ENCODE assay signal across 28 cellular contexts in genomic region chr14:100432652-100433427, GRCh38.
"Had no signal": no experiment of that assay in that cellular context is flagged by ENCODE, and none has a peak within 500 bp of the region (broad histone marks: within the 10 kb centered on the region; RNA-seq: fewer than 3 reads in every experiment).

No MANE protein-coding gene starts in this region.

- H3K36me3 Mint-ChIP-seq: activated CD8-positive, alpha-beta memory T cell treated with anti-CD3 and anti-CD28 coated beads, Interleukin-2, amount 10 ng/mL, durations not matched to agents 7 days and 5 days; activated naive CD8-positive, alpha-beta T cell treated with anti-CD3 and anti-CD28 coated beads, Interleukin-2, amount 10 ng/mL, durations not matched to agents 7 days and 5 days; natural killer cell treated with Interleukin-12 subunit alpha and Interleukin-12 subunit beta and Interleukin-15 and Interleukin-18, amount 100 ng/mL, for 72 hours; stimulated activated effector memory CD8-positive, alpha-beta T cell treated with anti-CD3 and anti-CD28 coated beads, Interleukin-12 subunit alpha, Interleukin-12 subunit beta, amount 100 ng/mL, for 72 hours had no signal

- H3K27ac ChIP-seq: heart left ventricle, lower lobe of right lung, right lobe of liver, thoracic aorta had no signal

- H3K9me3 Mint-ChIP-seq: activated naive CD8-positive, alpha-beta T cell treated with anti-CD3 and anti-CD28 coated beads, Interleukin-2, amount 10 ng/mL, durations not matched to agents 7 days and 5 days; activated T-cell treated with anti-CD3 and anti-CD28 coated beads, Interleukin-2, amount 50 U/mL, for 72 hours; effector memory CD8-positive, alpha-beta T cell; natural killer cell treated with Interleukin-12 subunit alpha and Interleukin-12 subunit beta and Interleukin-15 and Interleukin-18, amount 100 ng/mL, for 72 hours; stimulated activated effector memory CD8-positive, alpha-beta T cell treated with anti-CD3 and anti-CD28 coated beads, Interleukin-12 subunit alpha, Interleukin-12 subunit beta, amount 100 ng/mL, for 72 hours; stimulated activated naive CD8-positive, alpha-beta T cell treated with anti-CD3 and anti-CD28 coated beads, Interleukin-15, Interleukin-2, amounts not matched to agents 100 ng/mL and 50 ng/mL, for 24 hours had no signal

- H3K4me3 ChIP-seq: heart left ventricle, left lung, lower lobe of right lung, mucosa of descending colon, right lobe of liver, thoracic aorta had no signal

- FAIRE-seq: astrocyte, endothelial cell of umbilical vein, urothelium cell line had no signal

- ATAC-seq: activated CD4-positive, alpha-beta T cell treated with anti-CD3 and anti-CD28 coated beads for 36 hours; activated CD8-positive, alpha-beta memory T cell treated with anti-CD3 and anti-CD28 coated beads, Interleukin-2, amount 10 ng/mL, durations not matched to agents 7 days and 5 days; activated CD8-positive, alpha-beta T cell treated with anti-CD3 and anti-CD28 coated beads, Interleukin-2, amount 10 ng/mL, durations not matched to agents 7 days and 5 days; activated T-cell treated with anti-CD3 and anti-CD28 coated beads, Interleukin-2, amount 50 U/mL, for 72 hours; effector memory CD8-positive, alpha-beta T cell; heart left ventricle; left lung; lower lobe of right lung; mucosa of descending colon; natural killer cell treated with Interleukin-12 subunit alpha and Interleukin-12 subunit beta and Interleukin-15 and Interleukin-18, amount 100 ng/mL, for 72 hours; right lobe of liver; stimulated activated effector memory CD8-positive, alpha-beta T cell treated with anti-CD3 and anti-CD28 coated beads, Interleukin-12 subunit alpha, Interleukin-12 subunit beta, amount 100 ng/mL, for 72 hours had no signal

- H3K36me3 ChIP-seq: heart left ventricle, left lung, lower lobe of right lung, right lobe of liver had no signal

- H3K27ac Mint-ChIP-seq: activated CD4-positive, alpha-beta T cell treated with anti-CD3 and anti-CD28 coated beads for 36 hours; activated CD8-positive, alpha-beta memory T cell treated with anti-CD3 and anti-CD28 coated beads, Interleukin-2, amount 10 ng/mL, durations not matched to agents 7 days and 5 days; activated CD8-positive, alpha-beta T cell treated with anti-CD3 and anti-CD28 coated beads, Interleukin-2, amount 10 ng/mL, durations not matched to agents 7 days and 5 days; activated naive CD8-positive, alpha-beta T cell treated with anti-CD3 and anti-CD28 coated beads, Interleukin-2, amount 10 ng/mL, durations not matched to agents 7 days and 5 days; activated T-cell treated with anti-CD3 and anti-CD28 coated beads, Interleukin-2, amount 50 U/mL, for 72 hours; effector memory CD8-positive, alpha-beta T cell; natural killer cell treated with Interleukin-12 subunit alpha and Interleukin-12 subunit beta and Interleukin-15 and Interleukin-18, amount 100 ng/mL, for 72 hours; progenitor cell of endocrine pancreas; stimulated activated effector memory CD8-positive, alpha-beta T cell treated with anti-CD3 and anti-CD28 coated beads, Interleukin-12 subunit alpha, Interleukin-12 subunit beta, amount 100 ng/mL, for 72 hours; stimulated activated naive CD8-positive, alpha-beta T cell treated with anti-CD3 and anti-CD28 coated beads, Interleukin-15, Interleukin-2, amounts not matched to agents 100 ng/mL and 50 ng/mL, for 24 hours had no signal

- H3K9me3 ChIP-seq: heart left ventricle, left lung, lower lobe of right lung, mucosa of descending colon, right lobe of liver, thoracic aorta had no signal

- H3K4me1 ChIP-seq: heart left ventricle had no signal

- H3K27me3 Mint-ChIP-seq: activated CD4-positive, alpha-beta T cell treated with anti-CD3 and anti-CD28 coated beads for 36 hours; activated CD8-positive, alpha-beta memory T cell treated with anti-CD3 and anti-CD28 coated beads, Interleukin-2, amount 10 ng/mL, durations not matched to agents 7 days and 5 days; activated naive CD8-positive, alpha-beta T cell treated with anti-CD3 and anti-CD28 coated beads, Interleukin-2, amount 10 ng/mL, durations not matched to agents 7 days and 5 days; effector memory CD8-positive, alpha-beta T cell; natural killer cell treated with Interleukin-12 subunit alpha and Interleukin-12 subunit beta and Interleukin-15 and Interleukin-18, amount 100 ng/mL, for 72 hours; progenitor cell of endocrine pancreas; stimulated activated naive CD8-positive, alpha-beta T cell treated with anti-CD3 and anti-CD28 coated beads, Interleukin-15, Interleukin-2, amounts not matched to agents 100 ng/mL and 50 ng/mL, for 24 hours had no signal

- H3K27me3 ChIP-seq: heart left ventricle, left lung, right lobe of liver had no signal

- H3K4me1 Mint-ChIP-seq: activated naive CD8-positive, alpha-beta T cell treated with anti-CD3 and anti-CD28 coated beads, Interleukin-2, amount 10 ng/mL, durations not matched to agents 7 days and 5 days had no signal

- DNase-seq: activated CD4-positive, alpha-beta T cell treated with anti-CD3 and anti-CD28 coated beads for 36 hours; activated CD4-positive, CD25-positive, alpha-beta regulatory T cell; activated CD8-positive, alpha-beta memory T cell treated with anti-CD3 and anti-CD28 coated beads, Interleukin-2, amount 10 ng/mL, durations not matched to agents 7 days and 5 days; activated CD8-positive, alpha-beta T cell treated with anti-CD3 and anti-CD28 coated beads, Interleukin-2, amount 10 ng/mL, durations not matched to agents 7 days and 5 days; activated naive CD4-positive, alpha-beta T cell treated with Interleukin-2 at 50 U/mL for 16 hours; activated naive CD8-positive, alpha-beta T cell treated with anti-CD3 and anti-CD28 coated beads, Interleukin-2, amount 10 ng/mL, durations not matched to agents 7 days and 5 days; activated T-cell treated with anti-CD3 and anti-CD28 coated beads, Interleukin-2, amount 50 U/mL, for 72 hours; amniotic stem cell; cortex of kidney; effector memory CD8-positive, alpha-beta T cell; heart left ventricle; kidney glomerular epithelial cell; left lung; lower lobe of right lung; mesendoderm; mucosa of descending colon; stimulated activated CD4-positive, alpha-beta T cell treated with anti-CD3 and anti-CD28 coated beads, Interleukin-12 subunit alpha, Interleukin-12 subunit beta, amount 100 ng/mL, for 4 hours; stimulated activated CD4-positive, alpha-beta T cell treated with anti-CD3 and anti-CD28 coated beads, Interleukin-4, amount 100 ng/mL, for 1 hour; trophoblast cell had no signal

- H3K4me3 Mint-ChIP-seq: activated CD4-positive, alpha-beta T cell treated with anti-CD3 and anti-CD28 coated beads for 36 hours; activated CD8-positive, alpha-beta memory T cell treated with anti-CD3 and anti-CD28 coated beads, Interleukin-2, amount 10 ng/mL, durations not matched to agents 7 days and 5 days; activated CD8-positive, alpha-beta T cell treated with anti-CD3 and anti-CD28 coated beads, Interleukin-2, amount 10 ng/mL, durations not matched to agents 7 days and 5 days; activated naive CD8-positive, alpha-beta T cell treated with anti-CD3 and anti-CD28 coated beads, Interleukin-2, amount 10 ng/mL, durations not matched to agents 7 days and 5 days; activated T-cell treated with anti-CD3 and anti-CD28 coated beads, Interleukin-2, amount 50 U/mL, for 72 hours; effector memory CD8-positive, alpha-beta T cell; natural killer cell treated with Interleukin-12 subunit alpha and Interleukin-12 subunit beta and Interleukin-15 and Interleukin-18, amount 100 ng/mL, for 72 hours; stimulated activated effector memory CD8-positive, alpha-beta T cell treated with anti-CD3 and anti-CD28 coated beads, Interleukin-12 subunit alpha, Interleukin-12 subunit beta, amount 100 ng/mL, for 72 hours; stimulated activated naive CD8-positive, alpha-beta T cell treated with anti-CD3 and anti-CD28 coated beads, Interleukin-15, Interleukin-2, amounts not matched to agents 100 ng/mL and 50 ng/mL, for 24 hours had no signal
